15 cellular contexts compared by ENCODE assay signal in the genomic region with DNA sequence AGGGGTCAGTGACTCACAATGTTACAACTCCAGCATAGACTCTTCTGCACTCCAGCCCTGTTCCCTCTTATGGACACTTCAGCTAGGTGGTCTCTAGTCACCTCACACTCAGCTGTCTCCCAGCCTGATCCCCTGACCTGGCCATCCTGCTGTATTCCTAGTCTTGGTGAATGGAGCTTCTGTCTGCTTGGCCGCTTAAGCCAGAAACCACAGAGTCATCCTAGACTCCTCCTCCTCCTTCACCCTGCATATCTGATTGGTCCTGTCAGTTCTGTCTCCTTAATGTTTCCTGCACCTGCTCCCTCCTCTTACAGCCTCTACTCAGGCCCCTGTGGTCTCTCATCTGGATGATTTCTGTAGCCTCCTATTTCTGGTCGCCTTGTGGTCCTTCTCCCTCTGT. TPM values are rescaled to one million over a fixed set of nuclear protein-coding genes. Genes with fewer than 3 reads are reported as not detected.
DNase-seq lines count a peak whose midpoint lies in the region; ATAC-seq and TF ChIP-seq lines count a peak whose summit lies in the region.
"Had no signal": no experiment of that assay in that cellular context is flagged by ENCODE, and none has a peak within 500 bp of the region (broad histone marks: within the 10 kb centered on the region; RNA-seq: fewer than 3 reads in every experiment).

No MANE protein-coding gene starts in this region.

- no peak for TF ChIP-seq CTCF in progenitor cell of endocrine pancreas (IDR thresholded peaks at IDR 0.05; ENCODE audit: unreplicated experiment)

- no peak overlapping the region for H3K27ac Mint-ChIP-seq in progenitor cell of endocrine pancreas
- no peak overlapping the region for H3K27ac Mint-ChIP-seq in naive thymus-derived CD8-positive, alpha-beta T cell
- H3K27ac Mint-ChIP-seq: stimulated activated naive CD8-positive, alpha-beta T cell treated with anti-CD3 and anti-CD28 coated beads, Interleukin-15, Interleukin-2, amounts not matched to agents 100 ng/mL and 50 ng/mL, for 24 hours had no signal

- H3K4me3 Mint-ChIP-seq in progenitor cell of endocrine pancreas (ENCODE audit: low read depth), result no peak overlapping the region
- no peak overlapping the region for H3K4me3 Mint-ChIP-seq in naive thymus-derived CD8-positive, alpha-beta T cell
- H3K4me3 Mint-ChIP-seq: stimulated activated naive CD8-positive, alpha-beta T cell treated with anti-CD3 and anti-CD28 coated beads, Interleukin-15, Interleukin-2, amounts not matched to agents 100 ng/mL and 50 ng/mL, for 24 hours had no signal

- in situ Hi-C loops in ACHN (cut with HindIII; ENCODE audit: low pct_ligation_motif_present, low pct_unique_long_range_greater_than_20kb, low sequenced_read_pairs), result no loop called here

- POLR2A ChIA-PET in naive thymus-derived CD8-positive, alpha-beta T cell (lab: Charles Lee), result no interaction called here

- H3K9me3 Mint-ChIP-seq in progenitor cell of endocrine pancreas (ENCODE audit: low read depth), result no peaks in the 10 kb centered on the region
- H3K9me3 Mint-ChIP-seq in naive thymus-derived CD8-positive, alpha-beta T cell, result no peaks in the 10 kb centered on the region
- H3K9me3 Mint-ChIP-seq: stimulated activated naive CD8-positive, alpha-beta T cell treated with anti-CD3 and anti-CD28 coated beads, Interleukin-15, Interleukin-2, amounts not matched to agents 100 ng/mL and 50 ng/mL, for 24 hours had no signal

- H3K4me1 Mint-ChIP-seq in progenitor cell of endocrine pancreas (ENCODE audit: low read depth), result no peaks in the 10 kb centered on the region
- H3K4me1 Mint-ChIP-seq in naive thymus-derived CD8-positive, alpha-beta T cell, result no peaks in the 10 kb centered on the region

- DNase-seq in ACHN (peak; percentile 38), NCI-H2107 (lab: John Stamatoyannopoulos, UW) (peak; percentile 18), foreskin melanocyte (peak; percentile 40), GM03348 (ENCODE audit: low spot score) (no peak), progenitor cell of endocrine pancreas (ENCODE audit: low spot score, unreplicated experiment) (no peak)
- no peak for DNase-seq in naive thymus-derived CD8-positive, alpha-beta T cell
- DNase-seq: activated gamma-delta T cell, Caco-2, HCEC 1CT, Kasumi-1, SW 1271 had no signal

- no peaks in the 10 kb centered on the region for H3K27me3 Mint-ChIP-seq in progenitor cell of endocrine pancreas
- peaks cover 9 to 32% (median 18%) of the 10 kb centered on the region in 5 donors for H3K27me3 Mint-ChIP-seq in naive thymus-derived CD8-positive, alpha-beta T cell

- peak; percentile 75 for ATAC-seq in GM19438 (IDR thresholded peaks at IDR 0.05; ENCODE audit: low read depth, unreplicated experiment)
- ATAC-seq in naive thymus-derived CD8-positive, alpha-beta T cell, result no peak
- no peak for ATAC-seq in HG02938 (IDR thresholded peaks at IDR 0.05; ENCODE audit: unreplicated experiment)

- no peaks in the 10 kb centered on the region for H3K36me3 Mint-ChIP-seq in progenitor cell of endocrine pancreas (ENCODE audit: insufficient read depth)
- H3K36me3 Mint-ChIP-seq in naive thymus-derived CD8-positive, alpha-beta T cell, result no peaks in the 10 kb centered on the region

RNA-seq across cellular contexts. Expression of a gene that starts 26.2 kb away (rescaled TPM):
- total RNA-seq in progenitor cell of endocrine pancreas, result 15.3 and 18.4 TPM in 2 replicates
- total RNA-seq in naive thymus-derived CD8-positive, alpha-beta T cell, result not detected
- polyA plus RNA-seq in naive thymus-derived CD8-positive, alpha-beta T cell, result under 1 TPM in 1 of 3 donors, not detected in 2; 0.05 TPM
- total RNA-seq: ascending aorta had no signal

Comparison
In these comparisons a context has a peak if more than half of its experiments do, and no peak if none do; other contexts are left out.
1. DNase-seq: peak in ACHN (single experiment), NCI-H2107 (single experiment) and foreskin melanocyte (single experiment); none in GM03348 (single experiment), progenitor cell of endocrine pancreas (single experiment) and naive thymus-derived CD8-positive, alpha-beta T cell (0 of 10).
2. RNA of a gene that starts 26.2 kb away (total RNA-seq): 15.3 to 18.4 TPM in progenitor cell of endocrine pancreas; not detected in naive thymus-derived CD8-positive, alpha-beta T cell; every median in the first group is over 10 times any median in the second.